In genomic region chr19:10758978-10759377, GRCh38 we compare ENCODE assay signal across 12 cellular contexts. TPM values are rescaled to one million over a fixed set of nuclear protein-coding genes. Genes with fewer than 3 reads are reported as not detected.
A peak's percentile ranks its signal among the peaks of the same experiment; 100 is the strongest.
DNase-seq lines count a peak whose midpoint lies in the region; ATAC-seq and TF ChIP-seq lines count a peak whose summit lies in the region.
"Had no signal": no experiment of that assay in that cellular context is flagged by ENCODE, and none has a peak within 500 bp of the region (broad histone marks: within the 10 kb centered on the region; RNA-seq: fewer than 3 reads in every experiment).

No MANE protein-coding gene starts in this region.

- H3K9me3 ChIP-seq in CD8-positive, alpha-beta memory T cell (ENCODE audit: low read length) = no peaks in the 10 kb centered on the region
- H3K9me3 ChIP-seq: vagina had no signal

- no peaks in the 10 kb centered on the region for H3K36me3 ChIP-seq in CD8-positive, alpha-beta memory T cell (ENCODE audit: insufficient read depth, low read length)

- POLR2A ChIA-PET in CD8-positive, alpha-beta memory T cell (lab: Charles Lee) = interaction anchor here (0.6 to 2.3 kb wide), 7 partner anchors 26 to 110 kb away, joined by 3 to 13 read pairs (median 6); partner anchors contain the start of genes DNM2 and TMED1

- intact Hi-C loops in left colon (cut with DNase I, micrococcal nuclease) = no loop called here

- H3K4me3 ChIP-seq in CD8-positive, alpha-beta memory T cell (ENCODE audit: low read length) = peak overlapping the region; percentile 24
- no peak overlapping the region for H3K4me3 ChIP-seq in HL-60 (replicated peaks; ENCODE audit: insufficient read depth, low read length)

- DNase-seq in CD8-positive, alpha-beta memory T cell = no peak
- DNase-seq in HL-60 (ENCODE audit: low read depth in 1 of 2, low spot score in 1 of 2) = no peak
- DNase-seq in left colon = no peak
- no peak for DNase-seq in DMS 273 (lab: John Stamatoyannopoulos, UW; ENCODE audit: unreplicated experiment)
- DNase-seq: DMS153, islet precursor cell, NCI-H1105 had no signal

- H3K9me3 Mint-ChIP-seq in CD8-positive, alpha-beta memory T cell = peaks cover 0 to 1% (median 0%) of the 10 kb centered on the region in 5 donors
- no peaks in the 10 kb centered on the region for H3K9me3 Mint-ChIP-seq in nephron

- peaks cover 73 to 90% (median 88%) of the 10 kb centered on the region in 3 donors for H3K4me1 Mint-ChIP-seq in CD8-positive, alpha-beta memory T cell
- peaks cover 11% of the 10 kb centered on the region for H3K4me1 Mint-ChIP-seq in nephron

- H3K4me3 Mint-ChIP-seq in CD8-positive, alpha-beta memory T cell = peak overlapping the region in 6 of 7 donors; percentile 11 to 82 (median 72)
- no peak overlapping the region for H3K4me3 Mint-ChIP-seq in nephron

- TF ChIP-seq CTCF in HL-60 (IDR thresholded peaks at IDR 0.05; ENCODE audit: insufficient read depth, low read length) = no peak
- no peak for TF ChIP-seq CTCF in nephron (IDR thresholded peaks at IDR 0.05; ENCODE audit: unreplicated experiment in 3 of 3)

- no peaks in the 10 kb centered on the region for H3K27me3 ChIP-seq in CD8-positive, alpha-beta memory T cell (ENCODE audit: insufficient read depth, low read length, poor library complexity, severe bottlenecking)
- H3K27me3 ChIP-seq in HL-60 (ENCODE audit: insufficient read depth, poor library complexity, severe bottlenecking) = no peaks in the 10 kb centered on the region
- H3K27me3 ChIP-seq: vagina had no signal

- peak overlapping the region; percentile 60 for H3K27ac ChIP-seq in CD8-positive, alpha-beta memory T cell (ENCODE audit: low read depth, low read length)
- H3K27ac ChIP-seq in HL-60 (replicated peaks) (peak overlapping the region; percentile 69), angular gyrus (ENCODE audit: low read depth, low read length) (peak overlapping the region; percentile 47)

- CTCF ChIA-PET in CD8-positive, alpha-beta memory T cell (lab: Charles Lee) = interaction anchor here (0.8 to 3.9 kb wide), 7 partner anchors 14 to 107 kb away, joined by 3 to 33 read pairs (median 4); partner anchors contain the start of gene DNM2

- H3K27me3 Mint-ChIP-seq in CD8-positive, alpha-beta memory T cell = no peaks in the 10 kb centered on the region
- H3K27me3 Mint-ChIP-seq in nephron (ENCODE audit: low read depth) = no peaks in the 10 kb centered on the region

- peak overlapping the region; percentile 89 to 99 (median 96) for H3K27ac Mint-ChIP-seq in CD8-positive, alpha-beta memory T cell
- peak overlapping the region; percentile 76 to 92 (median 89) for H3K27ac Mint-ChIP-seq in nephron

- H3K4me1 ChIP-seq in CD8-positive, alpha-beta memory T cell (ENCODE audit: insufficient read depth, low read length) = peaks cover 86% of the 10 kb centered on the region

- no peak for ATAC-seq in left colon
- ATAC-seq in GM18519 (IDR thresholded peaks at IDR 0.05; ENCODE audit: low FRiP score, unreplicated experiment) = no peak
- ATAC-seq in HG02870 (IDR thresholded peaks at IDR 0.05; ENCODE audit: unreplicated experiment) = no peak

- H3K36me3 Mint-ChIP-seq in CD8-positive, alpha-beta memory T cell = peaks cover 2 to 35% (median 4%) of the 10 kb centered on the region in 3 donors
- H3K36me3 Mint-ChIP-seq in nephron (ENCODE audit: low read depth) = peaks cover 13% of the 10 kb centered on the region

RNA-seq across cellular contexts. Expression of gene DNM2, which starts 41.1 kb away (rescaled TPM):
- 100 to 1,000 TPM; 154 to 165 TPM for total RNA-seq in CD8-positive, alpha-beta memory T cell
- polyA plus RNA-seq in CD8-positive, alpha-beta memory T cell = 105 TPM
- 100 to 1,000 TPM; 446 to 618 TPM for total RNA-seq in left colon

RNA-seq across cellular contexts. Expression of gene QTRT1, which starts 57.7 kb away (rescaled TPM):
- 10 to 100 TPM; 76.1 to 80.1 TPM for total RNA-seq in CD8-positive, alpha-beta memory T cell
- polyA plus RNA-seq in CD8-positive, alpha-beta memory T cell = 32.2 TPM
- 10 to 100 TPM; 76.9 to 78.6 TPM for total RNA-seq in left colon

Comparison
In these comparisons a context has a peak if more than half of its experiments do, and no peak if none do; other contexts are left out.
1. H3K4me3 Mint-ChIP-seq: peak in CD8-positive, alpha-beta memory T cell (6 of 7); none in nephron (0 of 3).
2. Peak in every context shown above with its lines, with median percentiles within 50 percentile points of each other: H3K27ac ChIP-seq.